In genomic region chr2:130819226-130819914, GRCh38 we compare ENCODE assay signal across 1 cellular context.
TF ChIP-seq lines count a peak whose summit lies in the region.

No MANE protein-coding gene starts in this region.

TF ChIP-seq in WTC11, 78 proteins besides CTCF, POLR2A, EP300 and RAD21 (continued from another document):
- no peak for TF ChIP-seq ZNF512 (CRISPR knock-in tag; IDR thresholded peaks at IDR 0.05; ENCODE audit: borderline replicate concordance)
